In the genomic region with DNA sequence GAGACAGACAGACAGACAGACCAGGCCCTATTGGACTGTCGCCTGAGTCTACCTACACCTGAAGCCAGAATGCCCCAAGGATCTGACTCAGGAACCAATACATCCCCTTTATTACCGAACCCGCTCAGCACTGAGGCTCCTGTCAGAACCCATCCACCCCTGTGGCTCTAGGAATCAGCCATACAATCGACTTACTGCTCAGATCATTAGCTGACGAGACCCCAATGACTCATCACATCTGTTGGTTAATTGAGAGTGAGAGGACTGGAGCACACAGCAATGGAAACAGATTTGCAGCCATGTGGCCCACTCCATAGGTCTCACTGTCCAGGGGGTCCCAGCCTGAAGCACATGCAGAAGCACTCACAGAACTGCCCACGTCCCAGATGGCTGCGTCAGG, we compare ENCODE assay signal across 23 cellular contexts. TPM values are rescaled to one million over a fixed set of nuclear protein-coding genes. Genes with fewer than 3 reads are reported as not detected.
DNase-seq lines count a peak whose midpoint lies in the region; ATAC-seq and TF ChIP-seq lines count a peak whose summit lies in the region.
"Had no signal": no experiment of that assay in that cellular context is flagged by ENCODE, and none has a peak within 500 bp of the region (broad histone marks: within the 10 kb centered on the region; RNA-seq: fewer than 3 reads in every experiment).

No MANE protein-coding gene starts in this region.

- DNase-seq in SK-N-SH (peak; percentile 64), NCI-H1694 (lab: John Stamatoyannopoulos, UW) (peak; percentile 85), NCI-H510A treated with DMSO at 0.1 percent for 48 hours (lab: John Stamatoyannopoulos, UW) (no peak), hepatic stellate cell (ENCODE audit: low spot score) (no peak), adrenal gland (no peak)
- no peak for DNase-seq in central memory CD8-positive, alpha-beta T cell (ENCODE audit: low spot score in 2 of 2)
- DNase-seq: 8988T; activated CD4-positive, CD25-positive, alpha-beta regulatory T cell treated with anti-CD3 and anti-CD28 coated beads, Interleukin-2, amount 50 U/mL, for 72 hours; dorsolateral prefrontal cortex; foreskin melanocyte; IMR-90; left colon; midbrain; nephron progenitor cell; upper lobe of right lung had no signal

- H3K4me3 Mint-ChIP-seq in central memory CD8-positive, alpha-beta T cell, result no peak overlapping the region
- H3K4me3 Mint-ChIP-seq: activated T-helper 1 cell treated with anti-CD3 and anti-CD28 coated beads, Interleukin-12 subunit alpha, Interleukin-12 subunit beta, Interleukin-2, Interleukin-4 antibody, amounts not matched to agents 30 ng/mL and 10 ng/mL and 1 ng/mL, durations not matched to agents 14 hours and 24 hours and 36 hours; nephron progenitor cell; T-helper 1 cell treated with Interleukin-12 subunit alpha and Interleukin-12 subunit beta and Interleukin-4 antibody, amounts not matched to agents 30 μg/mL and 1 μg/mL, for 36 hours had no signal

- TF ChIP-seq RAD21 in SK-N-SH (IDR thresholded peaks at IDR 0.05; ENCODE audit: low read length), result no peak

- H3K36me3 Mint-ChIP-seq in central memory CD8-positive, alpha-beta T cell (ENCODE audit: insufficient read depth), result peaks cover 2% of the 10 kb centered on the region

- H3K27me3 ChIP-seq in SK-N-SH (ENCODE audit: insufficient read depth) (no peaks in the 10 kb centered on the region), neutrophil (no peaks in the 10 kb centered on the region), adrenal gland (no peaks in the 10 kb centered on the region)
- H3K27me3 ChIP-seq: cardiac muscle cell, dorsolateral prefrontal cortex, upper lobe of right lung had no signal

- peak overlapping the region in 1 of 2 experiments; percentile 20; a peak in 1 of 4 replicates for H3K27ac ChIP-seq in SK-N-SH (ENCODE audit: low read depth in 2 of 2, low read length in 1 of 2)
- peak overlapping the region; percentile 29 for H3K27ac ChIP-seq in neutrophil
- H3K27ac ChIP-seq in adrenal gland, result no peak overlapping the region
- H3K27ac ChIP-seq: cardiac muscle cell, HL-60, prostate gland, upper lobe of right lung had no signal

- no peaks in the 10 kb centered on the region for H3K9me2 ChIP-seq in SK-N-SH

- TF ChIP-seq CTCF in SK-N-SH (IDR thresholded peaks at IDR 0.05), result no peak
- TF ChIP-seq CTCF in neutrophil (IDR thresholded peaks at IDR 0.05), result no peak
- no peak for TF ChIP-seq CTCF in adrenal gland (IDR thresholded peaks at IDR 0.05)

- H3K36me3 ChIP-seq in SK-N-SH (replicated peaks in 1 of 2; ENCODE audit: control insufficient read depth in 1 of 2, insufficient read depth in 2 of 2, low read length in 1 of 2), result no peaks in the 10 kb centered on the region
- H3K36me3 ChIP-seq in neutrophil, result no peaks in the 10 kb centered on the region
- no peaks in the 10 kb centered on the region for H3K36me3 ChIP-seq in adrenal gland (replicated peaks in 1 of 2)
- H3K36me3 ChIP-seq: cardiac muscle cell, prostate gland, upper lobe of right lung had no signal

- peak overlapping the region; percentile 35 for H3K27ac Mint-ChIP-seq in central memory CD8-positive, alpha-beta T cell (ENCODE audit: low read depth)
- H3K27ac Mint-ChIP-seq: T-helper 1 cell treated with Interleukin-12 subunit alpha and Interleukin-12 subunit beta and Interleukin-4 antibody, amounts not matched to agents 30 μg/mL and 1 μg/mL, for 36 hours had no signal

- H4K20me1 ChIP-seq in SK-N-SH (ENCODE audit: insufficient read depth), result 0 out of 2 replicates have a peak, but pooled peaks cover 4% of the 10 kb centered on the region

- 88% methylated on average over 7 of the region's 7 CpGs for WGBS in SK-N-SH (ENCODE audit: low lambda C conversion rate)
- WGBS in adrenal gland, 4 donors, result 78 to 93% (median 86%) methylated on average over 5 to 7 of the region's 7 CpGs

- H3K4me2 ChIP-seq in SK-N-SH, result no peak overlapping the region

- H2AFZ ChIP-seq in SK-N-SH (ENCODE audit: low read depth), result no peak overlapping the region

- TF ChIP-seq POLR2A in adrenal gland (IDR thresholded peaks at IDR 0.05), result no peak

- TF ChIP-seq EP300 in SK-N-SH (IDR thresholded peaks at IDR 0.05; ENCODE audit: borderline replicate concordance in 1 of 2, low read depth in 1 of 2, low read length in 1 of 2), result no peak

- no peak; the same call in 2 of the 3 replicates for ATAC-seq in SK-N-SH treated with all-trans-retinoic acid at 6 μM for 48 hours
- ATAC-seq in central memory CD8-positive, alpha-beta T cell (replicated peaks; ENCODE audit: extremely low read depth, poor library complexity, severe bottlenecking), result no peak
- ATAC-seq: left colon, Right ventricle myocardium inferior, upper lobe of right lung had no signal

- H3K4me3 ChIP-seq in SK-N-SH (ENCODE audit: low read depth in 2 of 2, low read length in 1 of 2) (no peak overlapping the region), neutrophil (ENCODE audit: low read depth in 1 of 2, low read length in 1 of 2) (no peak overlapping the region), adrenal gland (no peak overlapping the region)
- H3K4me3 ChIP-seq: cardiac muscle cell, dorsolateral prefrontal cortex, prostate gland, upper lobe of right lung had no signal

- H3K79me2 ChIP-seq in SK-N-SH (ENCODE audit: insufficient read depth), result no peaks in the 10 kb centered on the region; the same call in 1 of the 2 replicates

- CTCF ChIA-PET in SK-N-SH (lab: Yijun Ruan, JAX), result interaction anchor here (1.7 to 13.1 kb wide), 2 partner anchors 12 to 148 kb away, joined by 3 to 135 read pairs; no protein-coding TSS in a partner anchor

- no peaks in the 10 kb centered on the region for H3K9me3 Mint-ChIP-seq in central memory CD8-positive, alpha-beta T cell
- H3K9me3 Mint-ChIP-seq: activated T-helper 1 cell treated with anti-CD3 and anti-CD28 coated beads, Interleukin-12 subunit alpha, Interleukin-12 subunit beta, Interleukin-2, Interleukin-4 antibody, amounts not matched to agents 30 ng/mL and 10 ng/mL and 1 ng/mL, durations not matched to agents 14 hours and 24 hours and 36 hours; nephron progenitor cell; T-helper 1 cell treated with Interleukin-12 subunit alpha and Interleukin-12 subunit beta and Interleukin-4 antibody, amounts not matched to agents 30 μg/mL and 1 μg/mL, for 36 hours had no signal

- no peaks in the 10 kb centered on the region for H3K27me3 Mint-ChIP-seq in central memory CD8-positive, alpha-beta T cell

- H3F3A ChIP-seq in SK-N-SH (replicated peaks; ENCODE audit: insufficient read depth), result no peaks in the 10 kb centered on the region

- POLR2A ChIA-PET in SK-N-SH (lab: Yijun Ruan, JAX), result no interaction called here

- no peak overlapping the region for H3K9ac ChIP-seq in SK-N-SH

- H3K9me3 ChIP-seq in SK-N-SH (no peaks in the 10 kb centered on the region), neutrophil (no peaks in the 10 kb centered on the region), adrenal gland (replicated peaks in 1 of 3) (no peaks in the 10 kb centered on the region)
- H3K9me3 ChIP-seq: prostate gland, upper lobe of right lung had no signal

- peaks cover 0 to 46% of the 10 kb centered on the region in 2 experiments; a peak in 1 of 4 replicates for H3K4me1 ChIP-seq in SK-N-SH (ENCODE audit: control insufficient read depth in 1 of 2, insufficient read depth in 2 of 2, low read depth in 1 of 2, low read length in 1 of 2)
- peaks cover 51 to 68% of the 10 kb centered on the region in 2 experiments for H3K4me1 ChIP-seq in neutrophil (ENCODE audit: control insufficient read depth in 1 of 2, insufficient read depth in 1 of 2, low read depth in 1 of 2, low read length in 1 of 2)
- peaks cover 0 to 14% of the 10 kb centered on the region in 2 donors for H3K4me1 ChIP-seq in adrenal gland (replicated peaks in 1 of 2)
- H3K4me1 ChIP-seq: prostate gland had no signal

- intact Hi-C loops in adrenal gland (cut with DNase I), result loop anchor here in 1 of 2 donors (10.0 kb wide), 1 partner anchor 146 kb away; no protein-coding TSS in a partner anchor

- peaks cover 23% of the 10 kb centered on the region for H3K4me1 Mint-ChIP-seq in central memory CD8-positive, alpha-beta T cell

TF ChIP-seq in SK-N-SH, 30 proteins besides CTCF, POLR2A, EP300 and RAD21 (continues in another document):
- TF ChIP-seq, protein P1, sequence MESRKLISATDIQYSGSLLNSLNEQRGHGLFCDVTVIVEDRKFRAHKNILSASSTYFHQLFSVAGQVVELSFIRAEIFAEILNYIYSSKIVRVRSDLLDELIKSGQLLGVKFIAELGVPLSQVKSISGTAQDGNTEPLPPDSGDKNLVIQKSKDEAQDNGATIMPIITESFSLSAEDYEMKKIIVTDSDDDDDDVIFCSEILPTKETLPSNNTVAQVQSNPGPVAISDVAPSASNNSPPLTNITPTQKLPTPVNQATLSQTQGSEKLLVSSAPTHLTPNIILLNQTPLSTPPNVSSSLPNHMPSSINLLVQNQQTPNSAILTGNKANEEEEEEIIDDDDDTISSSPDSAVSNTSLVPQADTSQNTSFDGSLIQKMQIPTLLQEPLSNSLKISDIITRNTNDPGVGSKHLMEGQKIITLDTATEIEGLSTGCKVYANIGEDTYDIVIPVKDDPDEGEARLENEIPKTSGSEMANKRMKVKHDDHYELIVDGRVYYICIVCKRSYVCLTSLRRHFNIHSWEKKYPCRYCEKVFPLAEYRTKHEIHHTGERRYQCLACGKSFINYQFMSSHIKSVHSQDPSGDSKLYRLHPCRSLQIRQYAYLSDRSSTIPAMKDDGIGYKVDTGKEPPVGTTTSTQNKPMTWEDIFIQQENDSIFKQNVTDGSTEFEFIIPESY (IDR thresholded peaks at IDR 0.05; ENCODE audit: borderline replicate concordance, low read depth), result no peak
- TF ChIP-seq CHD2 (IDR thresholded peaks at IDR 0.05; ENCODE audit: low read length, partially characterized antibody), result no peak

TF ChIP-seq in SK-N-SH treated with all-trans-retinoic acid at 6 μM for 48 hours, 23 proteins besides CTCF, POLR2A, EP300 and RAD21:
- TF ChIP-seq SNAI2 (CRISPR knock-in tag; IDR thresholded peaks at IDR 0.05) (no peak), ZNF565 (CRISPR knock-in tag; conservative IDR thresholded peaks at IDR 0.05; ENCODE audit: low read depth) (no peak), PPARA (CRISPR knock-in tag; IDR thresholded peaks at IDR 0.05; ENCODE audit: borderline replicate concordance) (no peak)

RNA-seq across cellular contexts. Expression of a gene that starts 15.2 kb away (rescaled TPM):
- polyA plus RNA-seq in SK-N-SH (2012; rRNA removed) (23.2 and 30.2 TPM in 2 replicates), adrenal gland (100 to 1,000 TPM in 1 of 3 donors, 10 to 100 TPM in 2; 31.9 to 148 (median 40.2) TPM)
- polyA plus RNA-seq in SK-N-SH (2012; cell fraction: cytosol; rRNA removed), result 11.4 and 18.7 TPM in 2 replicates
- polyA plus RNA-seq in SK-N-SH (2012; cell fraction: nucleus; rRNA removed), result 25.3 and 32.6 TPM in 2 replicates
- total RNA-seq in adrenal gland, result 100 to 1,000 TPM in 1 of 8 donors, 10 to 100 TPM in 7; 43.3 to 182 (median 51.9) TPM

Comparison
In these comparisons a context has a peak if more than half of its experiments do, and no peak if none do; other contexts are left out.
1. DNase-seq: peak in SK-N-SH (single experiment) and NCI-H1694 (single experiment); none in central memory CD8-positive, alpha-beta T cell (0 of 2), NCI-H510A treated with DMSO at 0.1 percent for 48 hours (single experiment), hepatic stellate cell (single experiment) and adrenal gland (0 of 7).